Comparison of ENCODE assay signal across 8 cellular contexts in the genomic region with DNA sequence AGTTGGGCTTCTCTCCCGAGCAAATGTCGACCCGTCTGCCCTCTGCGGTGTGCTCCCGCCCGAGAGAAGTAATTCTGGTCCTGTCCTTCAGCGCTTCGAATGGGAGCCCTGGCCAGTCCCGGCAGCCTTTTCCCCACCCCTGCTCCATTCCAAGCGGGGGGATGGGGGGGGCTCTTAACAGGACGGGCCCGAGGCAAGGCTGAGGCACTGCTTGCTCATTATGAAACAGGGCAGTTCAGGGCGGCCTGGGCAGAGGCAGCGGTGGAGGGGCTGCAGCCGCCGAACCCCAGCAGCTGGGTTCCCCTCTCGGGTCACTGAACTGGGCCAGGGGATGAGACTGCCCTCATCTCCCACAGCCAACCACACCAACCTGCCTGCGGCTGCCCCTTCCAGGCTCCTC. TPM values are rescaled to one million over a fixed set of nuclear protein-coding genes. Genes with fewer than 3 reads are reported as not detected.
DNase-seq lines count a peak whose midpoint lies in the region; ATAC-seq and TF ChIP-seq lines count a peak whose summit lies in the region.

No MANE protein-coding gene starts in this region.

- no peak overlapping the region for H2BK15ac ChIP-seq in mesenchymal stem cell (ENCODE audit: low read depth, poor library complexity, severe bottlenecking)

- no peaks in the 10 kb centered on the region for H4K20me1 ChIP-seq in fibroblast of lung (ENCODE audit: control insufficient read depth, extremely low read depth, insufficient read depth, low read length)

- H3K9me3 ChIP-seq in Panc1 (ENCODE audit: control insufficient read depth, insufficient read depth, low read depth, low read length) (no peaks in the 10 kb centered on the region), fibroblast of lung (ENCODE audit: control insufficient read depth, insufficient read depth, low read depth, low read length) (no peaks in the 10 kb centered on the region), mesenchymal stem cell (ENCODE audit: control insufficient read depth, low read length) (no peaks in the 10 kb centered on the region)

- 0 out of 2 replicates have a peak, but pooled peaks have one; percentile 28 for ATAC-seq in Panc1
- no peak for ATAC-seq in GM18870 (IDR thresholded peaks at IDR 0.05; ENCODE audit: unreplicated experiment)

- no peak overlapping the region for H2BK120ac ChIP-seq in mesenchymal stem cell (ENCODE audit: low read depth, low read length)

- peaks cover 26% of the 10 kb centered on the region for H3K4me1 Mint-ChIP-seq in type B pancreatic cell (ENCODE audit: unreplicated experiment)

- H3K27ac ChIP-seq in Panc1 (ENCODE audit: low read length) (no peak overlapping the region), fibroblast of lung (ENCODE audit: insufficient read depth, low read length) (no peak overlapping the region), mesenchymal stem cell (ENCODE audit: low read length, poor library complexity, severe bottlenecking) (peak overlapping the region; percentile 79)

- 45% methylated on average over 18 of the region's 18 CpGs for WGBS in mesenchymal stem cell

- H3K4me2 ChIP-seq in fibroblast of lung (ENCODE audit: extremely low read depth, insufficient read depth, low read length) = peak overlapping the region; percentile 64
- H3K4me2 ChIP-seq in mesenchymal stem cell (ENCODE audit: low read length, poor library complexity, severe bottlenecking) = no peak overlapping the region

- no peak overlapping the region for H3K4ac ChIP-seq in mesenchymal stem cell (ENCODE audit: low read depth in 1 of 2, low read length in 2 of 2)

- H3K9me3 Mint-ChIP-seq in type B pancreatic cell = no peaks in the 10 kb centered on the region

- in situ Hi-C loops in Panc1 (cut with HindIII; ENCODE audit: low pct_unique_long_range_greater_than_20kb, low sequenced_read_pairs) = no loop called here

- no peaks in the 10 kb centered on the region for H3K27me3 Mint-ChIP-seq in type B pancreatic cell

- H3K4me3 Mint-ChIP-seq in type B pancreatic cell = peak overlapping the region; percentile 77

- H3K14ac ChIP-seq in mesenchymal stem cell (ENCODE audit: low read length in 2 of 2) = peak overlapping the region in 1 of 2 experiments; percentile 11

- peak overlapping the region in 1 of 2 experiments; percentile 54 for H3K18ac ChIP-seq in mesenchymal stem cell (ENCODE audit: low read depth in 1 of 2, low read length in 2 of 2)

- H3K79me1 ChIP-seq in mesenchymal stem cell (replicated peaks; ENCODE audit: low read length, poor library complexity, severe bottlenecking) = peaks cover 12% of the 10 kb centered on the region

- TF ChIP-seq CTCF in Panc1 (IDR thresholded peaks at IDR 0.05) (no peak), fibroblast of lung (conservative IDR thresholded peaks at IDR 0.05 in 1 of 2, IDR thresholded peaks at IDR 0.05 in 1 of 2; ENCODE audit: low read depth in 1 of 2, low read length in 2 of 2) (no peak), type B pancreatic cell (conservative IDR thresholded peaks at IDR 0.05) (no peak)

- H2BK12ac ChIP-seq in mesenchymal stem cell (ENCODE audit: low read length in 2 of 2) = no peak overlapping the region

- H3K36me3 Mint-ChIP-seq in type B pancreatic cell = peaks cover 3% of the 10 kb centered on the region

- CTCF ChIA-PET in Panc1 (lab: Charles Lee) = no interaction called here

- H3K27me3 ChIP-seq in Panc1 (ENCODE audit: control insufficient read depth, insufficient read depth, low read length) = no peaks in the 10 kb centered on the region
- H3K27me3 ChIP-seq in fibroblast of lung (ENCODE audit: control insufficient read depth, insufficient read depth, low read length) = no peaks in the 10 kb centered on the region
- H3K27me3 ChIP-seq in mesenchymal stem cell (ENCODE audit: control insufficient read depth in 1 of 2, insufficient read depth in 1 of 2, low read length in 2 of 2) = no peaks in the 10 kb centered on the region

- no peak overlapping the region for H2AK5ac ChIP-seq in mesenchymal stem cell (ENCODE audit: low read length, severe bottlenecking)

- H3K4me3 ChIP-seq in Panc1 (ENCODE audit: low read depth in 2 of 2, low read length in 2 of 2) (no peak overlapping the region), fibroblast of lung (replicated peaks in 1 of 4; ENCODE audit: control extremely low read depth in 1 of 4, insufficient read depth in 1 of 4, low read depth in 3 of 4, low read length in 4 of 4) (peak overlapping the region in 1 of 4 experiments; percentile 4), mesenchymal stem cell (ENCODE audit: insufficient read depth in 1 of 2, low read depth in 1 of 2, low read length in 2 of 2) (no peak overlapping the region)

- H3K4me1 ChIP-seq in Panc1 (ENCODE audit: control insufficient read depth, insufficient read depth, low read length) = no peaks in the 10 kb centered on the region
- peaks cover 14% of the 10 kb centered on the region for H3K4me1 ChIP-seq in fibroblast of lung (ENCODE audit: control insufficient read depth, extremely low read depth, insufficient read depth, low read length)
- peaks cover 21% of the 10 kb centered on the region for H3K4me1 ChIP-seq in mesenchymal stem cell (ENCODE audit: control insufficient read depth, insufficient read depth, low read depth, low read length)

- H2AFZ ChIP-seq in fibroblast of lung (ENCODE audit: low read length) (no peak overlapping the region), mesenchymal stem cell (ENCODE audit: low read depth, low read length) (no peak overlapping the region)

- peak overlapping the region; percentile 78 for H3K27ac Mint-ChIP-seq in type B pancreatic cell

- no peak overlapping the region for H3K23ac ChIP-seq in mesenchymal stem cell (ENCODE audit: low read length in 2 of 2)

- no TSS peak for BruUV-seq in Panc1 (replicated peaks; lab: Mats Ljungman, UMichigan)

- H4K8ac ChIP-seq in mesenchymal stem cell (ENCODE audit: low read length) = peak overlapping the region; percentile 1

- H2BK5ac ChIP-seq in mesenchymal stem cell (ENCODE audit: low read depth, low read length, poor library complexity, severe bottlenecking) = no peak overlapping the region

- intact Hi-C loops in Panc1 (cut with micrococcal nuclease; ENCODE audit: unreplicated experiment) = no loop called here

- no peak overlapping the region for H3K9ac ChIP-seq in fibroblast of lung (ENCODE audit: insufficient read depth, low read length)
- H3K9ac ChIP-seq in mesenchymal stem cell (ENCODE audit: low read length) = peak overlapping the region; percentile 7

- H3K36me3 ChIP-seq in Panc1 (ENCODE audit: control insufficient read depth, insufficient read depth, low read length) (no peaks in the 10 kb centered on the region), fibroblast of lung (ENCODE audit: control insufficient read depth, insufficient read depth, low read length) (no peaks in the 10 kb centered on the region), mesenchymal stem cell (ENCODE audit: control insufficient read depth in 1 of 2, insufficient read depth in 2 of 2, low read depth in 1 of 2, low read length in 2 of 2) (peaks cover 12 to 23% of the 10 kb centered on the region in 2 experiments)

- DNase-seq in Panc1 (ENCODE audit: low read depth, low spot score) (no peak), fibroblast of lung (ENCODE audit: low read depth in 2 of 2) (peak; percentile 69 to 73), mesenchymal stem cell (peak; percentile 45), type B pancreatic cell (ENCODE audit: extremely low spot score, unreplicated experiment) (no peak), OCI-M1 (lab: John Stamatoyannopoulos, UW) (no peak), NCI-H510A (lab: John Stamatoyannopoulos, UW) (no peak), glomerular visceral epithelial cell (ENCODE audit: extremely low spot score) (no peak)

- no peaks in the 10 kb centered on the region for H3K79me2 ChIP-seq in fibroblast of lung (ENCODE audit: control insufficient read depth, insufficient read depth, low read length)

- POLR2A ChIA-PET in Panc1 (lab: Charles Lee) = no interaction called here

- peak overlapping the region; percentile 19 for H4K91ac ChIP-seq in mesenchymal stem cell (ENCODE audit: low read length)

RNA-seq across cellular contexts. Expression of a gene that starts 9.2 kb away (rescaled TPM):
- total RNA-seq in Panc1 (2021; ENCODE audit: unreplicated experiment) = 10.8 TPM
- polyA plus RNA-seq in Panc1 (2012; ENCODE audit: insufficient read length) = 3.8 TPM
- total RNA-seq in fibroblast of lung = 2.8 and 4.5 TPM in 2 replicates
- 3.9 and 4.2 TPM in 2 replicates for polyA plus RNA-seq in fibroblast of lung
- 3.0 and 4.1 TPM in 2 replicates for polyA plus RNA-seq in fibroblast of lung (2012)
- 6.0 and 9.4 TPM in 2 replicates for polyA minus RNA-seq in fibroblast of lung (ENCODE audit: low replicate concordance)
- 4.7 TPM for polyA plus RNA-seq in mesenchymal stem cell (2013, experiment 1 of 2)
- 5.0 TPM for polyA plus RNA-seq in mesenchymal stem cell (2013, experiment 2 of 2)
- 5.9 and 12.8 TPM in 2 replicates for total RNA-seq in type B pancreatic cell (ENCODE audit: low replicate concordance)

RNA-seq across cellular contexts. Expression of a gene that starts 15.8 kb away (rescaled TPM):
- total RNA-seq in Panc1 (2021; ENCODE audit: unreplicated experiment) = 4.9 TPM
- 9.2 TPM for polyA plus RNA-seq in Panc1 (2012; ENCODE audit: insufficient read length)
- total RNA-seq in fibroblast of lung = 17.7 and 23.1 TPM in 2 replicates
- 58.1 and 62.7 TPM in 2 replicates for polyA plus RNA-seq in fibroblast of lung
- 47.3 and 55.4 TPM in 2 replicates for polyA plus RNA-seq in fibroblast of lung (2012)
- polyA minus RNA-seq in fibroblast of lung (ENCODE audit: low replicate concordance) = 229 and 301 TPM in 2 replicates
- 38.4 TPM for polyA plus RNA-seq in mesenchymal stem cell (2013, experiment 1 of 2)
- 38.9 TPM for polyA plus RNA-seq in mesenchymal stem cell (2013, experiment 2 of 2)
- total RNA-seq in type B pancreatic cell (ENCODE audit: low replicate concordance) = 26.2 and 37.4 TPM in 2 replicates

RNA-seq across cellular contexts. Expression of a gene that starts 27.4 kb away (rescaled TPM):
- total RNA-seq in Panc1 (2021; ENCODE audit: unreplicated experiment) = 75.4 TPM
- 43.0 TPM for polyA plus RNA-seq in Panc1 (2012; ENCODE audit: insufficient read length)
- 29.0 and 33.5 TPM in 2 replicates for total RNA-seq in fibroblast of lung
- 16.1 and 20.6 TPM in 2 replicates for polyA plus RNA-seq in fibroblast of lung
- 16.1 and 19.0 TPM in 2 replicates for polyA plus RNA-seq in fibroblast of lung (2012)
- 24.9 and 29.9 TPM in 2 replicates for polyA minus RNA-seq in fibroblast of lung (ENCODE audit: low replicate concordance)
- 38.8 TPM for polyA plus RNA-seq in mesenchymal stem cell (2013, experiment 1 of 2)
- polyA plus RNA-seq in mesenchymal stem cell (2013, experiment 2 of 2) = 35.7 TPM
- total RNA-seq in type B pancreatic cell (ENCODE audit: low replicate concordance) = 28.0 and 42.1 TPM in 2 replicates

Comparison
In these comparisons a context has a peak if more than half of its experiments do, and no peak if none do; other contexts are left out.
1. DNase-seq: peak in fibroblast of lung (2 of 2) and mesenchymal stem cell (single experiment); none in Panc1 (single experiment), type B pancreatic cell (single experiment), OCI-M1 (single experiment), NCI-H510A (single experiment) and glomerular visceral epithelial cell (single experiment).